ENCODE assay signal across 8 cellular contexts in genomic region chr15:89776274-89777072, GRCh38. TPM values are rescaled to one million over a fixed set of nuclear protein-coding genes. Genes with fewer than 3 reads are reported as not detected.
DNase-seq lines count a peak whose midpoint lies in the region; ATAC-seq, FAIRE-seq and TF ChIP-seq lines count a peak whose summit lies in the region.

Gene MESP2, plus strand, starts transcription at chr15:89776332. Its CDS starts 26 bp downstream, at chr15:89776358.

- FAIRE-seq in GM12892 (lab: Jason Lieb, UNC) = peak; percentile 79

- no peaks in the 10 kb centered on the region for H3K79me2 ChIP-seq in osteoblast (ENCODE audit: insufficient read depth, low read length)

- intact Hi-C loops in Right ventricle myocardium inferior (cut with DNase I) = no loop called here
- intact Hi-C loops in thyroid gland (cut with DNase I) = no loop called here

- DNase-seq in GM12892 (ENCODE audit: insufficient read length) (peak; percentile 75), HK-2 (ENCODE audit: unreplicated experiment) (peak; percentile 72), SHP77 (lab: John Stamatoyannopoulos, UW) (peak; percentile 33 to 70), Right ventricle myocardium inferior (ENCODE audit: missing footprints) (peak; percentile 94), osteoblast (ENCODE audit: insufficient read length, low spot score, missing footprints) (peak; percentile 98), thyroid gland (peak; percentile 86 to 88)
- peak; percentile 45 for DNase-seq in activated naive CD4-positive, alpha-beta T cell treated with anti-CD3 and anti-CD28 coated beads, Interleukin-2, amount 50 U/mL, for 16 hours
- DNase-seq in NK-92 treated with Interleukin-12 subunit alpha and Interleukin-12 subunit beta, amount 100 ng/mL, for 24 hours (lab: John Stamatoyannopoulos, UW) = no peak

- peak within 1 kb of the TSS; percentile 83 for H2AFZ ChIP-seq in osteoblast (ENCODE audit: low read length)

- H3K4me1 ChIP-seq in osteoblast (ENCODE audit: insufficient read depth, low read length) = peaks cover 16% of the 10 kb centered on the region
- peaks cover 3 to 10% of the 10 kb centered on the region in 2 donors for H3K4me1 ChIP-seq in thyroid gland

- H4K20me1 ChIP-seq in osteoblast (ENCODE audit: insufficient read depth, low read length) = no peaks in the 10 kb centered on the region

- H3K4me2 ChIP-seq in osteoblast (ENCODE audit: insufficient read depth, low read length) = peak within 1 kb of the TSS; percentile 85

- H3K27ac ChIP-seq in osteoblast (ENCODE audit: low read depth, low read length) = no peak within 1 kb of the TSS
- H3K27ac ChIP-seq in thyroid gland = peak within 1 kb of the TSS in 2 of 3 donors; percentile 7 to 10

- peak; percentile 20 for TF ChIP-seq CTCF in osteoblast (IDR thresholded peaks at IDR 0.05; ENCODE audit: extremely low read depth, low read depth, low read length)
- peak in 5 of 6 experiments; percentile 6 to 59 (median 43) for TF ChIP-seq CTCF in thyroid gland (IDR thresholded peaks at IDR 0.05)

- H3K4me3 ChIP-seq in osteoblast (ENCODE audit: insufficient read depth, low read length) (peak within 1 kb of the TSS; percentile 72), thyroid gland (replicated peaks in 1 of 3) (peak within 1 kb of the TSS in 1 of 3 donors; percentile 31)

- H3K9me3 ChIP-seq in osteoblast (ENCODE audit: low read depth, low read length) (no peaks in the 10 kb centered on the region), thyroid gland (no peaks in the 10 kb centered on the region)

- H3K27me3 ChIP-seq in osteoblast (ENCODE audit: insufficient read depth, low read length) (no peaks in the 10 kb centered on the region), thyroid gland (no peaks in the 10 kb centered on the region)

- H3K36me3 ChIP-seq in osteoblast (ENCODE audit: insufficient read depth, low read length) (no peaks in the 10 kb centered on the region), thyroid gland (no peaks in the 10 kb centered on the region)

- TF ChIP-seq POLR2A in GM12892 (IDR thresholded peaks at IDR 0.05; ENCODE audit: low read depth, low read length) (no peak), thyroid gland (IDR thresholded peaks at IDR 0.05) (no peak)

- WGBS in thyroid gland, 2 donors = 23% methylated on average over 19 of the region's 82 CpGs; no CpG with 5 or more reads in 1 of the 2 donors

- peak; percentile 95 for ATAC-seq in Right ventricle myocardium inferior

RNA-seq across cellular contexts. Expression of gene MESP2, which starts in this region (rescaled TPM):
- not detected for polyA plus RNA-seq in GM12892 (2012; ENCODE audit: missing spikeins)
- 0.51 TPM for total RNA-seq in Right ventricle myocardium inferior
- 0.72 and 1.5 TPM in 2 replicates for total RNA-seq in osteoblast
- under 1 TPM in 2 of 4 donors, not detected in 2; 0.34 to 0.67 TPM for total RNA-seq in thyroid gland

Comparison
In these comparisons a context has a peak if more than half of its experiments do, and no peak if none do; other contexts are left out.
1. Peak in DNase-seq and ATAC-seq in Right ventricle myocardium inferior; RNA of the gene not detected or under 1 TPM.
2. Peak in DNase-seq and H3K27ac ChIP-seq in thyroid gland; RNA of the gene not detected or under 1 TPM.